Comparison of ENCODE assay signal across 12 cellular contexts in genomic region chr2:174325373-174325772, GRCh38. TPM values are rescaled to one million over a fixed set of nuclear protein-coding genes. Genes with fewer than 3 reads are reported as not detected.
DNase-seq lines count a peak whose midpoint lies in the region; FAIRE-seq and TF ChIP-seq lines count a peak whose summit lies in the region.
"Had no signal": no experiment of that assay in that cellular context is flagged by ENCODE, and none has a peak within 500 bp of the region (broad histone marks: within the 10 kb centered on the region; RNA-seq: fewer than 3 reads in every experiment).

No MANE protein-coding gene starts in this region.

- H3K9ac ChIP-seq in OCI-LY1 (ENCODE audit: low read length) = no peak overlapping the region
- no peak overlapping the region for H3K9ac ChIP-seq in neural progenitor cell

- no peak for TF ChIP-seq CTCF in OCI-LY1 (IDR thresholded peaks at IDR 0.05; ENCODE audit: low read length)
- no peak for TF ChIP-seq CTCF in endothelial cell (IDR thresholded peaks at IDR 0.05; ENCODE audit: unreplicated experiment)
- no peak for TF ChIP-seq CTCF in neural progenitor cell (IDR thresholded peaks at IDR 0.05)

- H2AFZ ChIP-seq in OCI-LY1 (ENCODE audit: low read length) (no peak overlapping the region), neural progenitor cell (replicated peaks) (no peak overlapping the region)

- H3K4me3 Mint-ChIP-seq in endothelial cell (ENCODE audit: unreplicated experiment) (peak overlapping the region; percentile 97), neural progenitor cell (peak overlapping the region; percentile 85)

- H3K9me3 ChIP-seq in OCI-LY1 (ENCODE audit: low read length) (no peaks in the 10 kb centered on the region), neural progenitor cell (ENCODE audit: low read depth) (no peaks in the 10 kb centered on the region)

- peak overlapping the region; percentile 72 for H3K27ac Mint-ChIP-seq in endothelial cell (ENCODE audit: unreplicated experiment)
- H3K27ac Mint-ChIP-seq in neural progenitor cell = no peak overlapping the region

- H3K36me3 Mint-ChIP-seq in endothelial cell (ENCODE audit: low read depth, unreplicated experiment) (peaks cover 3% of the 10 kb centered on the region), neural progenitor cell (peaks cover 2% of the 10 kb centered on the region)

- H3K36me3 ChIP-seq in OCI-LY1 (ENCODE audit: insufficient read depth, low read length) = no peaks in the 10 kb centered on the region
- no peaks in the 10 kb centered on the region for H3K36me3 ChIP-seq in neural progenitor cell

- DNase-seq in GM03348 (ENCODE audit: low spot score) = peak; percentile 45
- peak; percentile 9 for DNase-seq in endothelial cell (ENCODE audit: low spot score)
- peak; percentile 46 for DNase-seq in neural progenitor cell (ENCODE audit: low spot score)
- no peak for DNase-seq in NCI-H2171 treated with DMSO at 0.1 percent for 48 hours (lab: John Stamatoyannopoulos, UW)
- no peak for DNase-seq in GM19239 (ENCODE audit: insufficient read length, low spot score)
- DNase-seq in RCC 7860 (ENCODE audit: low spot score) = no peak
- DNase-seq: KBM-7; kidney; PC-3; stimulated activated CD4-positive, alpha-beta T cell treated with anti-CD3 and anti-CD28 coated beads, Interleukin-15, amount 100 ng/mL, for 24 hours had no signal

- H3K4me1 ChIP-seq in OCI-LY1 (ENCODE audit: insufficient read depth, low read length, severe bottlenecking) (peaks cover 22% of the 10 kb centered on the region), neural progenitor cell (peaks cover 22% of the 10 kb centered on the region)

- peaks cover 10% of the 10 kb centered on the region for H3K27me3 ChIP-seq in OCI-LY1 (ENCODE audit: insufficient read depth, low read length)
- peaks cover 84% of the 10 kb centered on the region for H3K27me3 ChIP-seq in neural progenitor cell

- FAIRE-seq in GM19239 (lab: Jason Lieb, UNC) (no peak), RCC 7860 (lab: Jason Lieb, UNC) (no peak)
- FAIRE-seq: kidney had no signal

- no peak overlapping the region; the same call in 1 of the 2 replicates for H3K4me2 ChIP-seq in OCI-LY1 (ENCODE audit: low read length)
- H3K4me2 ChIP-seq in neural progenitor cell = peak overlapping the region; percentile 90

- H3K4me1 Mint-ChIP-seq in endothelial cell (ENCODE audit: unreplicated experiment) (peaks cover 33% of the 10 kb centered on the region), neural progenitor cell (peaks cover 26% of the 10 kb centered on the region)

- H3K9me3 Mint-ChIP-seq in endothelial cell (ENCODE audit: unreplicated experiment) = no peaks in the 10 kb centered on the region
- H3K9me3 Mint-ChIP-seq in neural progenitor cell = no peaks in the 10 kb centered on the region

- H3K79me2 ChIP-seq in OCI-LY1 (ENCODE audit: insufficient read depth, low read length) (no peaks in the 10 kb centered on the region), neural progenitor cell (ENCODE audit: low read depth) (no peaks in the 10 kb centered on the region)

- H3K4me3 ChIP-seq in OCI-LY1 (ENCODE audit: low read depth, low read length, poor library complexity, severe bottlenecking) (peak overlapping the region; percentile 70), neural progenitor cell (peak overlapping the region; percentile 55)

- no peaks in the 10 kb centered on the region for H4K20me1 ChIP-seq in OCI-LY1 (ENCODE audit: insufficient read depth, low read length)
- H4K20me1 ChIP-seq in neural progenitor cell (ENCODE audit: low read depth) = peaks cover 38% of the 10 kb centered on the region

- H3F3A ChIP-seq in OCI-LY1 (ENCODE audit: insufficient read depth, low read length) (no peaks in the 10 kb centered on the region), neural progenitor cell (ENCODE audit: low read depth) (peaks cover 26% of the 10 kb centered on the region)

- H3K27me3 Mint-ChIP-seq in endothelial cell (ENCODE audit: unreplicated experiment) (peaks cover 16% of the 10 kb centered on the region), neural progenitor cell (ENCODE audit: insufficient read depth, low read depth) (peaks cover 63% of the 10 kb centered on the region)

- no peak overlapping the region for H3K27ac ChIP-seq in OCI-LY1 (ENCODE audit: low read depth, low read length, poor library complexity, severe bottlenecking)
- H3K27ac ChIP-seq in neural progenitor cell = no peak overlapping the region

- H3K9me2 ChIP-seq in OCI-LY1 (ENCODE audit: low read depth, low read length) = no peaks in the 10 kb centered on the region

RNA-seq across cellular contexts. Expression of gene SP9, which starts 9.4 kb away (rescaled TPM):
- total RNA-seq in endothelial cell (ENCODE audit: unreplicated experiment) (0.31 TPM), neural progenitor cell (ENCODE audit: low replicate concordance) (not detected in 2 replicates)
- total RNA-seq: esophagus mucosa, kidney, PC-3 had no signal

Comparison
In these comparisons a context has a peak if more than half of its experiments do, and no peak if none do; other contexts are left out.
1. DNase-seq: peak in GM03348 (single experiment), endothelial cell (single experiment) and neural progenitor cell (single experiment); none in NCI-H2171 treated with DMSO at 0.1 percent for 48 hours (single experiment), GM19239 (single experiment) and RCC 7860 (single experiment).